ENCODE assay signal across 26 cellular contexts in the genomic region with DNA sequence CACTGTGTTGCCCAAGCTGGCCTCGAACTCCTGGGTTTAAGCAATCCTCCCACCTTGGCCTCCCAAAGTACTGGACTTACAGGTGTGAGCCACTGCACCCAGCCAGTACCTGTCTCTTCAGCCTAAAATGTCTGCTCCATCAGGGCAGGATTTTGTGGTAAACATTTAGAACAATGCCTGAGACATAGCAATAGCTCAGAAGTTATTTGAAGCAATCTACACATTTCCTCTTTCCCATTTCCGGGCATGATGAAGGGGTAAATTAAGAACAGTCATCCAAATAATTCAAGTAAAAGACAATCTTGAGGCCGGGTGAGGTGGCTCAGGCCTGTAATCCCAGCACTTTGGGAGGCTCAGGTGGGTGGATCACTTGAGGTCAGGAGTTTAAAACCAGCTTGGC.
A peak's percentile ranks its signal among the peaks of the same experiment; 100 is the strongest.
DNase-seq lines count a peak whose midpoint lies in the region; ATAC-seq, FAIRE-seq and TF ChIP-seq lines count a peak whose summit lies in the region.
"Had no signal": no experiment of that assay in that cellular context is flagged by ENCODE, and none has a peak within 500 bp of the region (broad histone marks: within the 10 kb centered on the region; RNA-seq: fewer than 3 reads in every experiment).

No MANE protein-coding gene starts in this region.

- H3K4me3 ChIP-seq in endothelial cell of umbilical vein (replicated peaks in 1 of 3; ENCODE audit: insufficient read depth in 1 of 3, low read depth in 1 of 3, low read length in 3 of 3) = no peak overlapping the region
- H3K4me3 ChIP-seq: A549, ovary, upper lobe of right lung had no signal

- ATAC-seq in left ventricle myocardium superior = no peak
- ATAC-seq: A549, HCT116, natural killer cell, right cardiac atrium, upper lobe of right lung had no signal

- no peak overlapping the region for H3K27ac ChIP-seq in endothelial cell of umbilical vein (ENCODE audit: insufficient read depth, low read depth, low read length)
- H3K27ac ChIP-seq: C4-2B, upper lobe of right lung had no signal

- H3K9me3 ChIP-seq in endothelial cell of umbilical vein (replicated peaks; ENCODE audit: control insufficient read depth, insufficient read depth, low read length) = no peaks in the 10 kb centered on the region
- H3K9me3 ChIP-seq: A549, ovary, upper lobe of right lung had no signal

- H3K4me1 ChIP-seq in endothelial cell of umbilical vein (ENCODE audit: control insufficient read depth, extremely low read depth, insufficient read depth, low read length) = peaks cover 5% of the 10 kb centered on the region

- H3K4me2 ChIP-seq in endothelial cell of umbilical vein (ENCODE audit: insufficient read depth, low read length) = no peak overlapping the region
- H3K4me2 ChIP-seq: A549 had no signal

- FAIRE-seq in endothelial cell of umbilical vein (lab: Jason Lieb, UNC) = no peak
- FAIRE-seq: A549, G401.6, TTC549 had no signal

- no peaks in the 10 kb centered on the region for H3K9me1 ChIP-seq in endothelial cell of umbilical vein (replicated peaks; ENCODE audit: control insufficient read depth, extremely low read depth, insufficient read depth, low read length)

- no peaks in the 10 kb centered on the region for H3K79me2 ChIP-seq in endothelial cell of umbilical vein (ENCODE audit: control insufficient read depth, insufficient read depth, low read length)

- POLR2A ChIA-PET in endothelial cell of umbilical vein (lab: Charles Lee) (interaction anchor here (1.4 kb wide), 1 partner anchor 238 kb away, joined by 3 read pairs; no protein-coding TSS in a partner anchor), HEK293T (lab: Yijun Ruan, JAX) (no interaction called here)

- no peak overlapping the region for H2AFZ ChIP-seq in endothelial cell of umbilical vein (ENCODE audit: low read depth, low read length)

- intact Hi-C loops in activated CD4-positive, alpha-beta T cell treated with anti-CD3 and anti-CD28 coated beads, Interleukin-2, amount 10 ng/mL, durations not matched to agents 24 days and 14 days (cut with micrococcal nuclease) = no loop called here
- intact Hi-C loops in CD14-positive monocyte (cut with micrococcal nuclease) = no loop called here
- intact Hi-C loops in endothelial cell of umbilical vein (cut with micrococcal nuclease) = loop anchor here (5.0 kb wide), 1 partner anchor 40 kb away; no protein-coding TSS in a partner anchor
- intact Hi-C loops in left ventricle myocardium superior (cut with micrococcal nuclease) = no loop called here

- dilution Hi-C loops in endothelial cell of umbilical vein (cut with MboI; ENCODE audit: extremely low pct_ligation_motif_present, low sequenced_read_pairs) = no loop called here

- peak overlapping the region; percentile 37 for H3K27ac Mint-ChIP-seq in activated CD4-positive, alpha-beta T cell treated with anti-CD3 and anti-CD28 coated beads, Interleukin-2, amount 10 ng/mL, durations not matched to agents 24 days and 14 days
- H3K27ac Mint-ChIP-seq in CD14-positive monocyte = peak overlapping the region; percentile 73 to 93 (median 88)
- no peak overlapping the region for H3K27ac Mint-ChIP-seq in type B pancreatic cell
- H3K27ac Mint-ChIP-seq: natural killer cell had no signal

- CTCF ChIA-PET in endothelial cell of umbilical vein (lab: Charles Lee) (interaction anchor here (0.9 to 1.0 kb wide), 2 partner anchors 9 to 115 kb away, joined by 3 read pairs; no protein-coding TSS in a partner anchor), HEK293T (lab: Yijun Ruan, JAX) (no interaction called here)

- no TSS peak for BruUV-seq in endothelial cell of umbilical vein (replicated peaks; lab: Mats Ljungman, UMichigan)

- no peaks in the 10 kb centered on the region for H3K27me3 ChIP-seq in endothelial cell of umbilical vein (ENCODE audit: control insufficient read depth in 2 of 2, insufficient read depth in 2 of 2, low read length in 2 of 2)
- H3K27me3 ChIP-seq: ovary, upper lobe of right lung had no signal

- H3K36me3 ChIP-seq in endothelial cell of umbilical vein (ENCODE audit: control insufficient read depth in 2 of 2, extremely low read depth in 1 of 2, insufficient read depth in 2 of 2, low read length in 2 of 2) = no peaks in the 10 kb centered on the region
- H3K36me3 ChIP-seq: ovary, upper lobe of right lung had no signal

- peaks cover 33% of the 10 kb centered on the region for H3K4me1 Mint-ChIP-seq in activated CD4-positive, alpha-beta T cell treated with anti-CD3 and anti-CD28 coated beads, Interleukin-2, amount 10 ng/mL, durations not matched to agents 24 days and 14 days
- peaks cover 49% of the 10 kb centered on the region for H3K4me1 Mint-ChIP-seq in CD14-positive monocyte
- peaks cover 29% of the 10 kb centered on the region for H3K4me1 Mint-ChIP-seq in type B pancreatic cell (ENCODE audit: unreplicated experiment)

- no peaks in the 10 kb centered on the region for H4K20me1 ChIP-seq in endothelial cell of umbilical vein (replicated peaks; ENCODE audit: control insufficient read depth, extremely low read depth, insufficient read depth, low read length)

- no peaks in the 10 kb centered on the region for H3K9me3 Mint-ChIP-seq in activated CD4-positive, alpha-beta T cell treated with anti-CD3 and anti-CD28 coated beads, Interleukin-2, amount 10 ng/mL, durations not matched to agents 24 days and 14 days
- peaks cover 0 to 2% (median 0%) of the 10 kb centered on the region in 7 donors for H3K9me3 Mint-ChIP-seq in CD14-positive monocyte
- no peaks in the 10 kb centered on the region for H3K9me3 Mint-ChIP-seq in type B pancreatic cell
- H3K9me3 Mint-ChIP-seq: natural killer cell had no signal

- no peaks in the 10 kb centered on the region for H3K27me3 Mint-ChIP-seq in activated CD4-positive, alpha-beta T cell treated with anti-CD3 and anti-CD28 coated beads, Interleukin-2, amount 10 ng/mL, durations not matched to agents 24 days and 14 days
- H3K27me3 Mint-ChIP-seq in CD14-positive monocyte (ENCODE audit: low read depth in 3 of 3) (no peaks in the 10 kb centered on the region), type B pancreatic cell (no peaks in the 10 kb centered on the region)

- TF ChIP-seq CTCF in CD14-positive monocyte (IDR thresholded peaks at IDR 0.05) = no peak
- no peak for TF ChIP-seq CTCF in endothelial cell of umbilical vein (IDR thresholded peaks at IDR 0.05; ENCODE audit: extremely low read depth in 1 of 2, insufficient read depth in 1 of 2, low read depth in 1 of 2, low read length in 2 of 2)
- TF ChIP-seq CTCF in type B pancreatic cell (conservative IDR thresholded peaks at IDR 0.05) = no peak

- no peaks in the 10 kb centered on the region for H3K36me3 Mint-ChIP-seq in activated CD4-positive, alpha-beta T cell treated with anti-CD3 and anti-CD28 coated beads, Interleukin-2, amount 10 ng/mL, durations not matched to agents 24 days and 14 days (ENCODE audit: low read depth)
- no peaks in the 10 kb centered on the region for H3K36me3 Mint-ChIP-seq in CD14-positive monocyte
- no peaks in the 10 kb centered on the region for H3K36me3 Mint-ChIP-seq in type B pancreatic cell
- H3K36me3 Mint-ChIP-seq: natural killer cell had no signal

- H3K4me3 Mint-ChIP-seq in activated CD4-positive, alpha-beta T cell treated with anti-CD3 and anti-CD28 coated beads, Interleukin-2, amount 10 ng/mL, durations not matched to agents 24 days and 14 days = no peak overlapping the region
- H3K4me3 Mint-ChIP-seq in CD14-positive monocyte (peak overlapping the region in 1 of 2 donors; percentile 60), type B pancreatic cell (no peak overlapping the region)
- H3K4me3 Mint-ChIP-seq: natural killer cell had no signal

- H3K9ac ChIP-seq in endothelial cell of umbilical vein (replicated peaks; ENCODE audit: extremely low read depth, insufficient read depth, low read length) = no peak overlapping the region
- H3K9ac ChIP-seq: KMS-11 had no signal

- TF ChIP-seq POLR2A in endothelial cell of umbilical vein (IDR thresholded peaks at IDR 0.05; ENCODE audit: low read depth, low read length) = no peak

- DNase-seq in activated CD4-positive, alpha-beta T cell treated with anti-CD3 and anti-CD28 coated beads, Interleukin-2, amount 10 ng/mL, durations not matched to agents 24 days and 14 days = no peak
- DNase-seq in activated CD4-positive, alpha-beta T cell treated with anti-CD3 and anti-CD28 coated beads, Interleukin-2, amount 50 U/mL, for 48 hours = no peak
- no peak for DNase-seq in CD14-positive monocyte (ENCODE audit: low spot score)
- peak; percentile 39 for DNase-seq in NOMO-1 treated with DMSO at 0.1 percent for 48 hours (lab: John Stamatoyannopoulos, UW; ENCODE audit: unreplicated experiment)
- DNase-seq in endothelial cell of umbilical vein (ENCODE audit: low read depth, low spot score) = peak; percentile 38
- no peak for DNase-seq in type B pancreatic cell (ENCODE audit: extremely low spot score, unreplicated experiment)
- DNase-seq in HEK293T (ENCODE audit: extremely low spot score) = no peak
- no peak for DNase-seq in left ventricle myocardium superior
- DNase-seq: activated CD8-positive, alpha-beta memory T cell treated with anti-CD3 and anti-CD28 coated beads, Interleukin-2, amount 50 U/mL, for 48 hours; aorta; DMS153; kidney glomerular epithelial cell; natural killer cell; NCI-H1694 treated with DMSO at 0.1 percent for 48 hours; NCI-H69; ovary; right cardiac atrium; SHP77 treated with DMSO at 0.1 percent for 48 hours; SW 1271; upper lobe of right lung had no signal

TF ChIP-seq in endothelial cell of umbilical vein, 7 proteins besides CTCF, POLR2A, EP300 and RAD21 (continues in another document):
- TF ChIP-seq POLR2AphosphoS5 (IDR thresholded peaks at IDR 0.05; ENCODE audit: insufficient read depth, low read depth, low read length) = no peak
- no peak for TF ChIP-seq MAX (IDR thresholded peaks at IDR 0.05; ENCODE audit: insufficient read depth, insufficient read length)
- no peak for TF ChIP-seq MYC (IDR thresholded peaks at IDR 0.05; ENCODE audit: low read depth, low read length)
- TF ChIP-seq GATA2 (IDR thresholded peaks at IDR 0.05; ENCODE audit: insufficient read depth, insufficient read length, low read depth, low read length) = no peak
- TF ChIP-seq JUN (IDR thresholded peaks at IDR 0.05; ENCODE audit: borderline replicate concordance, insufficient read depth, insufficient read length, low read depth) = no peak

TF ChIP-seq in HEK293T, 16 proteins besides CTCF, POLR2A, EP300 and RAD21:
- TF ChIP-seq TARDBP (IDR thresholded peaks at IDR 0.05) (no peak), ZNF384 (IDR thresholded peaks at IDR 0.05) (no peak), SUZ12 (IDR thresholded peaks at IDR 0.05) (no peak), BHLHE40 (IDR thresholded peaks at IDR 0.05; ENCODE audit: borderline replicate concordance) (no peak), CTBP1 (IDR thresholded peaks at IDR 0.05; ENCODE audit: borderline replicate concordance) (no peak), NFRKB (IDR thresholded peaks at IDR 0.05) (no peak), LEF1 (IDR thresholded peaks at IDR 0.05; ENCODE audit: borderline replicate concordance) (no peak), HDGF (IDR thresholded peaks at IDR 0.05; ENCODE audit: borderline replicate concordance) (no peak)

Comparison
In these comparisons a context has a peak if more than half of its experiments do, and no peak if none do; other contexts are left out.
1. DNase-seq: peak in NOMO-1 treated with DMSO at 0.1 percent for 48 hours (single experiment) and endothelial cell of umbilical vein (single experiment); none in activated CD4-positive, alpha-beta T cell treated with anti-CD3 and anti-CD28 coated beads, Interleukin-2, amount 10 ng/mL, durations not matched to agents 24 days and 14 days (single experiment), activated CD4-positive, alpha-beta T cell treated with anti-CD3 and anti-CD28 coated beads, Interleukin-2, amount 50 U/mL, for 48 hours (0 of 2), CD14-positive monocyte (single experiment), type B pancreatic cell (single experiment), HEK293T (single experiment) and left ventricle myocardium superior (single experiment).